24 cellular contexts compared by ENCODE assay signal in genomic region chr1:186623547-186623946, GRCh38.
"Had no signal": no experiment of that assay in that cellular context is flagged by ENCODE, and none has a peak within 500 bp of the region (broad histone marks: within the 10 kb centered on the region; RNA-seq: fewer than 3 reads in every experiment).

No MANE protein-coding gene starts in this region.

- ATAC-seq: activated T-cell treated with anti-CD3 and anti-CD28 coated beads, Interleukin-2, amount 50 U/mL, for 72 hours; naive thymus-derived CD8-positive, alpha-beta T cell; psoas muscle; stimulated activated naive B cell treated with anti-CD40 and anti-IgM and Interleukin-4, amounts not matched to agents 10 μg/mL and 1 μg/mL and 100 μg/mL, for 72 hours had no signal

- H3K27me3 ChIP-seq: adrenal gland, ascending aorta, cardiac muscle cell, colonic mucosa, sigmoid colon, suprapubic skin, tibial artery had no signal

- H3K4me3 ChIP-seq: adrenal gland, ascending aorta, cardiac muscle cell, colonic mucosa, psoas muscle, sigmoid colon, suprapubic skin, tibial artery had no signal

- H3K36me3 ChIP-seq: adrenal gland, ascending aorta, cardiac muscle cell, colonic mucosa, sigmoid colon, suprapubic skin, tibial artery had no signal

- H3K4me1 ChIP-seq: adrenal gland, ascending aorta, colonic mucosa, parathyroid adenoma, psoas muscle had no signal

- H3K9me3 ChIP-seq: adrenal gland, ascending aorta, colonic mucosa, psoas muscle, sigmoid colon, suprapubic skin, tibial artery had no signal

- H3K27ac ChIP-seq: adrenal gland, ascending aorta, cardiac muscle cell, colonic mucosa, parathyroid adenoma, psoas muscle, sigmoid colon, suprapubic skin, tibial artery, VCaP had no signal

- DNase-seq: activated CD4-positive, alpha-beta T cell treated with anti-CD3 and anti-CD28 coated beads for 4 hours; activated CD4-positive, alpha-beta T cell treated with anti-CD3 and anti-CD28 coated beads, Interleukin-2, amount 50 U/mL, for 4 hours; activated naive CD4-positive, alpha-beta T cell; activated naive CD8-positive, alpha-beta T cell treated with anti-CD3 and anti-CD28 coated beads for 36 hours; activated T-cell treated with anti-CD3 and anti-CD28 coated beads for 4 hours; activated T-cell treated with anti-CD3 and anti-CD28 coated beads, Interleukin-2, amount 50 U/mL, for 72 hours; cerebellar nuclear complex; colonic mucosa; effector CD8-positive, alpha-beta T cell; islet precursor cell; naive thymus-derived CD8-positive, alpha-beta T cell; occipital lobe; psoas muscle; sigmoid colon; small intestine; stimulated activated CD4-positive, alpha-beta T cell treated with anti-CD3 and anti-CD28 coated beads, Interleukin-4, amount 100 ng/mL, for 24 hours; stimulated activated naive B cell treated with anti-CD40 and anti-IgM and Interleukin-4, amounts not matched to agents 10 μg/mL and 1 μg/mL and 100 μg/mL, for 72 hours; tibial artery had no signal
